ENCODE assay signal across 9 cellular contexts in the genomic region with DNA sequence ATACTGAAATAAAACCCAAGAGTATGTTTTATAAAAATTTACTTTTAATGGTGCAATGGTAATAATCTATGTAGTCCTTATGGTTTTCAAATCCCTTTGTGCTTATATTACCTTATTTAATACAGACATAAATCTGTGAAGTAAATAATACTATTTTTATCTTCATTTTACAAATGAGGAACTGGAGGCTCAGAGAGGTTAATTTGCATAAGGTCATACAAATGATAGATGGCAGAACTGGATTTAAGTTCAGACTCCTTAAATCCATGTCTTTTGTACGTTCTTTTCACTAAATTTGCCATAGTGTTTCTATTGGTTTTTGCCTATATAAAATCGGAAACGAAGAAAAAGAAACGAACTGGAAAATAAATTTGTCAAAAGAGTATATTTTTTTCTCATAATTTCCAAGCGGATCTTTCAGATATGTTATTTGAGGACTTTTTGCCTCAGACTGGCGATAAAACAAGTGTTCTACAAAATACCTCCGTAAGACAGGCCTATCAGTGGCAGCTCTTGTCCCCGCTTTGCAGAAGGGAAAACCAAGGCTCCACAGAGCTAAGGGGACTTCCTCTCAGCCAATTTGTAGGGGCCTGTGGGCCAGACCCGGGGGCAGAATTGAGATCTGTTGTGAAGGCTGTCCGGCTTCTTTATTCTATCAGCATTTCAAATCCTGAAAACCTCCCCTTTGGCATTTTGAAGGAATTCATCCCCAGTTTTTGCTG. TPM values are rescaled to one million over a fixed set of nuclear protein-coding genes. Genes with fewer than 3 reads are reported as not detected.
A peak's percentile ranks its signal among the peaks of the same experiment; 100 is the strongest.
DNase-seq lines count a peak whose midpoint lies in the region; ATAC-seq, FAIRE-seq and TF ChIP-seq lines count a peak whose summit lies in the region.
"Had no signal": no experiment of that assay in that cellular context is flagged by ENCODE, and none has a peak within 500 bp of the region (broad histone marks: within the 10 kb centered on the region; RNA-seq: fewer than 3 reads in every experiment).

No MANE protein-coding gene starts in this region.

- H3K9ac ChIP-seq in astrocyte (ENCODE audit: low read length): no peak overlapping the region

- peak; percentile 11 for ATAC-seq in HG03432 (IDR thresholded peaks at IDR 0.05; ENCODE audit: unreplicated experiment)
- no peak for ATAC-seq in natural killer cell
- ATAC-seq in HG02642 (IDR thresholded peaks at IDR 0.05; ENCODE audit: poor library complexity, unreplicated experiment): no peak

- peaks cover 26% of the 10 kb centered on the region for H3F3A ChIP-seq in DOHH2 (ENCODE audit: control insufficient read depth, insufficient read depth)

- 0 out of 2 replicates have a peak, but pooled peaks cover 13% of the 10 kb centered on the region for H4K20me1 ChIP-seq in DOHH2 (ENCODE audit: control insufficient read depth, insufficient read depth, low read depth, low read length)
- peaks cover 16% of the 10 kb centered on the region for H4K20me1 ChIP-seq in astrocyte (ENCODE audit: insufficient read depth, low read length)

- TF ChIP-seq CTCF in DOHH2 (IDR thresholded peaks at IDR 0.05; ENCODE audit: low read depth, low read length, poor library complexity, severe bottlenecking) (no peak), astrocyte (IDR thresholded peaks at IDR 0.05; ENCODE audit: insufficient read depth, low read depth, low read length) (no peak), natural killer cell (IDR thresholded peaks at IDR 0.05) (no peak)

- H3K27me3 ChIP-seq in DOHH2 (ENCODE audit: control insufficient read depth, low read length): peaks cover 6% of the 10 kb centered on the region; the same call in 1 of the 2 replicates
- H3K27me3 ChIP-seq in astrocyte (ENCODE audit: insufficient read depth, low read length): no peaks in the 10 kb centered on the region

- H3K27ac Mint-ChIP-seq in astrocyte (ENCODE audit: unreplicated experiment) (peak overlapping the region; percentile 12), natural killer cell (peak overlapping the region in 1 of 2 donors; percentile 89)

- H3K9me2 ChIP-seq in DOHH2 (replicated peaks; ENCODE audit: control insufficient read depth, low read length): no peaks in the 10 kb centered on the region

- peaks cover 54% of the 10 kb centered on the region for H3K79me2 ChIP-seq in DOHH2 (ENCODE audit: control insufficient read depth, low read length)
- peaks cover 18% of the 10 kb centered on the region for H3K79me2 ChIP-seq in astrocyte (ENCODE audit: insufficient read depth, low read length)

- intact Hi-C loops in natural killer cell (cut with micrococcal nuclease): loop anchor here (5.0 kb wide), 1 partner anchor 37 kb away; no protein-coding TSS in a partner anchor

- peaks cover 36% of the 10 kb centered on the region for H3K4me1 Mint-ChIP-seq in astrocyte (ENCODE audit: low read depth, unreplicated experiment)
- H3K4me1 Mint-ChIP-seq in natural killer cell: peaks cover 85 to 86% of the 10 kb centered on the region in 2 donors

- H3K36me3 Mint-ChIP-seq in astrocyte (ENCODE audit: low read depth, unreplicated experiment): no peaks in the 10 kb centered on the region
- no peaks in the 10 kb centered on the region for H3K36me3 Mint-ChIP-seq in natural killer cell

- peak overlapping the region; percentile 90 for H3K4me3 Mint-ChIP-seq in astrocyte (ENCODE audit: unreplicated experiment)
- peak overlapping the region; percentile 25 for H3K4me3 Mint-ChIP-seq in natural killer cell

- H2AFZ ChIP-seq in astrocyte (ENCODE audit: low read depth, low read length): no peak overlapping the region

- no peaks in the 10 kb centered on the region for H3K9me3 Mint-ChIP-seq in astrocyte (ENCODE audit: unreplicated experiment)
- no peaks in the 10 kb centered on the region for H3K9me3 Mint-ChIP-seq in natural killer cell

- peaks cover 94% of the 10 kb centered on the region for H3K4me1 ChIP-seq in DOHH2 (ENCODE audit: control insufficient read depth, low read length)
- peaks cover 12% of the 10 kb centered on the region for H3K4me1 ChIP-seq in astrocyte (ENCODE audit: insufficient read depth, low read length)

- DNase-seq in astrocyte (ENCODE audit: low read depth) (no peak), natural killer cell (no peak), mucosa of gallbladder (ENCODE audit: low spot score) (no peak), DMS 273 (lab: John Stamatoyannopoulos, UW; ENCODE audit: unreplicated experiment) (no peak), HuH-7 (ENCODE audit: low spot score) (no peak)

- H3K4me2 ChIP-seq in DOHH2 (ENCODE audit: low read length) (peak overlapping the region; percentile 98), astrocyte (ENCODE audit: low read length) (peak overlapping the region; percentile 85)

- no peaks in the 10 kb centered on the region for H3K27me3 Mint-ChIP-seq in astrocyte (ENCODE audit: low read depth, unreplicated experiment)
- H3K27me3 Mint-ChIP-seq in natural killer cell (ENCODE audit: low read depth in 2 of 2): no peaks in the 10 kb centered on the region

- H3K9me3 ChIP-seq in DOHH2 (ENCODE audit: control insufficient read depth, insufficient read depth, low read length): no peaks in the 10 kb centered on the region
- H3K9me3 ChIP-seq in astrocyte (ENCODE audit: insufficient read depth, low read depth, low read length): no peaks in the 10 kb centered on the region

- peak overlapping the region; percentile 86 for H3K27ac ChIP-seq in DOHH2 (ENCODE audit: low read depth, low read length)
- no peak overlapping the region for H3K27ac ChIP-seq in astrocyte (ENCODE audit: low read depth, low read length)

- no peak for FAIRE-seq in astrocyte (lab: Jason Lieb, UNC)
- FAIRE-seq: HTR-8/SVneo had no signal

- peaks cover 3% of the 10 kb centered on the region; the same call in 1 of the 2 replicates for H3K36me3 ChIP-seq in DOHH2 (ENCODE audit: control insufficient read depth, low read length)
- no peaks in the 10 kb centered on the region for H3K36me3 ChIP-seq in astrocyte (ENCODE audit: insufficient read depth, low read length)

- H3K4me3 ChIP-seq in DOHH2 (ENCODE audit: low read length): peak overlapping the region; percentile 77
- no peak overlapping the region for H3K4me3 ChIP-seq in astrocyte (ENCODE audit: insufficient read depth, low read depth, low read length)

RNA-seq across cellular contexts. Expression of a gene that starts 1.1 kb away (rescaled TPM):
- total RNA-seq in astrocyte (25.9 and 33.1 TPM in 2 replicates), natural killer cell (10 to 100 TPM; 47.6 to 87.5 (median 76.3) TPM), mucosa of gallbladder (17.1 TPM)
